In the genomic region with DNA sequence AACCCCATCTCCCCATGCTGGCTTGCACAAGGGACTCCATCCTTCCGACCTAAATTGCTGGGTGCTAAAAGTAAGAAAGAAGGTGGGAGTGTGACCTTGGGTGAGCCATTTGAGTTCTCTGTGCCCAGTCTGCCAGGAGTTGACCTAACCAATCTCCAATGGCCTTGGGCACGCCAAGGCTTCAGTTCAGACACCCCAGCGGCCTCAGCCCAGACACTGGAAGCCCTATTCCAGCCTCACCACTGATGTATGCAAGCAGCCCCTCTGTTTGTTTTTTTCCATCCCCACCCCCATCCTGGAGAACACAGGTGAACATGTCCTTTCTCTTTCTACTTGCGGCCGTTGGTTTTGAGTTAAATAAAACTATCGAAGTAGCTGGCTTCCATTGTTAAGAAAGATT, we compare ENCODE assay signal across 1 cellular context.
TF ChIP-seq lines count a peak whose summit lies in the region.

No MANE protein-coding gene starts in this region.

TF ChIP-seq in GM23338, 12 proteins besides CTCF, POLR2A, EP300 and RAD21 (continued from another document):
- TF ChIP-seq EZH2 (IDR thresholded peaks at IDR 0.05; ENCODE audit: low read depth, unreplicated experiment): no peak
- TF ChIP-seq, protein P1, sequence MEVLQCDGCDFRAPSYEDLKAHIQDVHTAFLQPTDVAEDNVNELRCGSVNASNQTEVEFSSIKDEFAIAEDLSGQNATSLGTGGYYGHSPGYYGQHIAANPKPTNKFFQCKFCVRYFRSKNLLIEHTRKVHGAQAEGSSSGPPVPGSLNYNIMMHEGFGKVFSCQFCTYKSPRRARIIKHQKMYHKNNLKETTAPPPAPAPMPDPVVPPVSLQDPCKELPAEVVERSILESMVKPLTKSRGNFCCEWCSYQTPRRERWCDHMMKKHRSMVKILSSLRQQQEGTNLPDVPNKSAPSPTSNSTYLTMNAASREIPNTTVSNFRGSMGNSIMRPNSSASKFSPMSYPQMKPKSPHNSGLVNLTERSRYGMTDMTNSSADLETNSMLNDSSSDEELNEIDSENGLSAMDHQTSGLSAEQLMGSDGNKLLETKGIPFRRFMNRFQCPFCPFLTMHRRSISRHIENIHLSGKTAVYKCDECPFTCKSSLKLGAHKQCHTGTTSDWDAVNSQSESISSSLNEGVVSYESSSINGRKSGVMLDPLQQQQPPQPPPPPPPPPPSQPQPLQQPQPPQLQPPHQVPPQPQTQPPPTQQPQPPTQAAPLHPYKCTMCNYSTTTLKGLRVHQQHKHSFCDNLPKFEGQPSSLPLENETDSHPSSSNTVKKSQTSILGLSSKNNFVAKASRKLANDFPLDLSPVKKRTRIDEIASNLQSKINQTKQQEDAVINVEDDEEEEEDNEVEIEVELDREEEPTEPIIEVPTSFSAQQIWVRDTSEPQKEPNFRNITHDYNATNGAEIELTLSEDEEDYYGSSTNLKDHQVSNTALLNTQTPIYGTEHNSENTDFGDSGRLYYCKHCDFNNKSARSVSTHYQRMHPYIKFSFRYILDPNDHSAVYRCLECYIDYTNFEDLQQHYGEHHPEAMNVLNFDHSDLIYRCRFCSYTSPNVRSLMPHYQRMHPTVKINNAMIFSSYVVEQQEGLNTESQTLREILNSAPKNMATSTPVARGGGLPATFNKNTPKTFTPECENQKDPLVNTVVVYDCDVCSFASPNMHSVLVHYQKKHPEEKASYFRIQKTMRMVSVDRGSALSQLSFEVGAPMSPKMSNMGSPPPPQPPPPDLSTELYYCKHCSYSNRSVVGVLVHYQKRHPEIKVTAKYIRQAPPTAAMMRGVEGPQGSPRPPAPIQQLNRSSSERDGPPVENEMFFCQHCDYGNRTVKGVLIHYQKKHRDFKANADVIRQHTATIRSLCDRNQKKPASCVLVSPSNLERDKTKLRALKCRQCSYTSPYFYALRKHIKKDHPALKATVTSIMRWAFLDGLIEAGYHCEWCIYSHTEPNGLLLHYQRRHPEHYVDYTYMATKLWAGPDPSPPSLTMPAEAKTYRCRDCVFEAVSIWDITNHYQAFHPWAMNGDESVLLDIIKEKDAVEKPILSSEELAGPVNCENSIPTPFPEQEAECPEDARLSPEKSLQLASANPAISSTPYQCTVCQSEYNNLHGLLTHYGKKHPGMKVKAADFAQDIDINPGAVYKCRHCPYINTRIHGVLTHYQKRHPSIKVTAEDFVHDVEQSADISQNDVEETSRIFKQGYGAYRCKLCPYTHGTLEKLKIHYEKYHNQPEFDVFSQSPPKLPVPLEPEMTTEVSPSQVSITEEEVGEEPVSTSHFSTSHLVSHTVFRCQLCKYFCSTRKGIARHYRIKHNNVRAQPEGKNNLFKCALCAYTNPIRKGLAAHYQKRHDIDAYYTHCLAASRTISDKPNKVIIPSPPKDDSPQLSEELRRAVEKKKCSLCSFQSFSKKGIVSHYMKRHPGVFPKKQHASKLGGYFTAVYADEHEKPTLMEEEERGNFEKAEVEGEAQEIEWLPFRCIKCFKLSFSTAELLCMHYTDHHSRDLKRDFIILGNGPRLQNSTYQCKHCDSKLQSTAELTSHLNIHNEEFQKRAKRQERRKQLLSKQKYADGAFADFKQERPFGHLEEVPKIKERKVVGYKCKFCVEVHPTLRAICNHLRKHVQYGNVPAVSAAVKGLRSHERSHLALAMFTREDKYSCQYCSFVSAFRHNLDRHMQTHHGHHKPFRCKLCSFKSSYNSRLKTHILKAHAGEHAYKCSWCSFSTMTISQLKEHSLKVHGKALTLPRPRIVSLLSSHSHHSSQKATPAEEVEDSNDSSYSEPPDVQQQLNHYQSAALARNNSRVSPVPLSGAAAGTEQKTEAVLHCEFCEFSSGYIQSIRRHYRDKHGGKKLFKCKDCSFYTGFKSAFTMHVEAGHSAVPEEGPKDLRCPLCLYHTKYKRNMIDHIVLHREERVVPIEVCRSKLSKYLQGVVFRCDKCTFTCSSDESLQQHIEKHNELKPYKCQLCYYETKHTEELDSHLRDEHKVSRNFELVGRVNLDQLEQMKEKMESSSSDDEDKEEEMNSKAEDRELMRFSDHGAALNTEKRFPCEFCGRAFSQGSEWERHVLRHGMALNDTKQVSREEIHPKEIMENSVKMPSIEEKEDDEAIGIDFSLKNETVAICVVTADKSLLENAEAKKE (CRISPR knock-in tag; IDR thresholded peaks at IDR 0.05): no peak
- no peak for TF ChIP-seq EZH2phosphoT487 (IDR thresholded peaks at IDR 0.05; ENCODE audit: unreplicated experiment)
- no peak for TF ChIP-seq NANOG (IDR thresholded peaks at IDR 0.05; ENCODE audit: borderline replicate concordance)
- no peak for TF ChIP-seq JUNB (IDR thresholded peaks at IDR 0.05; ENCODE audit: unreplicated experiment)
- no peak for TF ChIP-seq ZNF114 (CRISPR knock-in tag; IDR thresholded peaks at IDR 0.05)
